Comparison of ENCODE assay signal across 1 cellular context in the genomic region with DNA sequence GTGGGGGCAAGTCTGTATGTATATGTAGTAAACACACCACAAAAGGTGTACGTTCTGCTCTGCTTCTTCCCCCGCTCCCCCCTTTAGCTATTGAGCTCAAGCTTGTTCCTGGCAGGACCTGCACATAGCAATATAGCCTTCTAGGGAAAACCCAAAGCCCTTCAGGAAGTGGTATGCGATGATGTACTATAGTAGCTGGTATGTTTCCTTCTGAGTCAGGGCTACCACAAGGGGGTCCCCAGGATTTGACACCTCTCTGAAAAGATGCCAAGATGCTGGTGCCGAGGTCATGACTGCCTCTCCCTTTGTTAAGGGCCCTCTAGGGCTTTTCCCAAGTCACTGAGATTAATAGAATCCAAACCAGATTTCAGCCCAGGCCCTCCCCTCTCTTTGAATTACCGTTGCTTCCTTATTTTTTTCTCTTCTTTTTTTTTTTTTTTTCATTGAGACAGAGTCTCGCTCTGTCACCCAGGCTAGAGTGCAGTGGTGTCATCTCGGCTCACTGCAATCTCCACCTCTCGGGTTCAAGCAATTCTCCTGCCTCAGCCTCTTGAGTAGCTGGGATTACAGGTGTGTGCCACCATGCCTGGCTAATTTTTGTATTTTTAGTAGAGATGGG.
TF ChIP-seq lines count a peak whose summit lies in the region.

No MANE protein-coding gene starts in this region.

TF ChIP-seq in WTC11, 78 proteins besides CTCF, POLR2A, EP300 and RAD21 (continued from another document):
- TF ChIP-seq KAT7 (CRISPR knock-in tag; IDR thresholded peaks at IDR 0.05; ENCODE audit: borderline replicate concordance) = no peak
- no peak for TF ChIP-seq ESRRA (CRISPR knock-in tag; IDR thresholded peaks at IDR 0.05; ENCODE audit: borderline replicate concordance)
- no peak for TF ChIP-seq ZNF416 (CRISPR knock-in tag; IDR thresholded peaks at IDR 0.05)
- TF ChIP-seq, protein P1, sequence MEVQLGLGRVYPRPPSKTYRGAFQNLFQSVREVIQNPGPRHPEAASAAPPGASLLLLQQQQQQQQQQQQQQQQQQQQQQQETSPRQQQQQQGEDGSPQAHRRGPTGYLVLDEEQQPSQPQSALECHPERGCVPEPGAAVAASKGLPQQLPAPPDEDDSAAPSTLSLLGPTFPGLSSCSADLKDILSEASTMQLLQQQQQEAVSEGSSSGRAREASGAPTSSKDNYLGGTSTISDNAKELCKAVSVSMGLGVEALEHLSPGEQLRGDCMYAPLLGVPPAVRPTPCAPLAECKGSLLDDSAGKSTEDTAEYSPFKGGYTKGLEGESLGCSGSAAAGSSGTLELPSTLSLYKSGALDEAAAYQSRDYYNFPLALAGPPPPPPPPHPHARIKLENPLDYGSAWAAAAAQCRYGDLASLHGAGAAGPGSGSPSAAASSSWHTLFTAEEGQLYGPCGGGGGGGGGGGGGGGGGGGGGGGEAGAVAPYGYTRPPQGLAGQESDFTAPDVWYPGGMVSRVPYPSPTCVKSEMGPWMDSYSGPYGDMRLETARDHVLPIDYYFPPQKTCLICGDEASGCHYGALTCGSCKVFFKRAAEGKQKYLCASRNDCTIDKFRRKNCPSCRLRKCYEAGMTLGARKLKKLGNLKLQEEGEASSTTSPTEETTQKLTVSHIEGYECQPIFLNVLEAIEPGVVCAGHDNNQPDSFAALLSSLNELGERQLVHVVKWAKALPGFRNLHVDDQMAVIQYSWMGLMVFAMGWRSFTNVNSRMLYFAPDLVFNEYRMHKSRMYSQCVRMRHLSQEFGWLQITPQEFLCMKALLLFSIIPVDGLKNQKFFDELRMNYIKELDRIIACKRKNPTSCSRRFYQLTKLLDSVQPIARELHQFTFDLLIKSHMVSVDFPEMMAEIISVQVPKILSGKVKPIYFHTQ (CRISPR knock-in tag; IDR thresholded peaks at IDR 0.05) = no peak
- TF ChIP-seq, protein P2, sequence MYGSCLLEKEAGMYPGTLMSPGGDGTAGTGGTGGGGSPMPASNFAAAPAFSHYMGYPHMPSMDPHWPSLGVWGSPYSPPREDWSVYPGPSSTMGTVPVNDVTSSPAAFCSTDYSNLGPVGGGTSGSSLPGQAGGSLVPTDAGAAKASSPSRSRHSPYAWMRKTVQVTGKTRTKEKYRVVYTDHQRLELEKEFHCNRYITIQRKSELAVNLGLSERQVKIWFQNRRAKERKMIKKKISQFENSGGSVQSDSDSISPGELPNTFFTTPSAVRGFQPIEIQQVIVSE (CRISPR knock-in tag; IDR thresholded peaks at IDR 0.05; ENCODE audit: borderline replicate concordance) = no peak
- TF ChIP-seq GRHL2 (CRISPR knock-in tag; IDR thresholded peaks at IDR 0.05; ENCODE audit: insufficient replicate concordance, severe bottlenecking) = no peak
- TF ChIP-seq, protein P3, sequence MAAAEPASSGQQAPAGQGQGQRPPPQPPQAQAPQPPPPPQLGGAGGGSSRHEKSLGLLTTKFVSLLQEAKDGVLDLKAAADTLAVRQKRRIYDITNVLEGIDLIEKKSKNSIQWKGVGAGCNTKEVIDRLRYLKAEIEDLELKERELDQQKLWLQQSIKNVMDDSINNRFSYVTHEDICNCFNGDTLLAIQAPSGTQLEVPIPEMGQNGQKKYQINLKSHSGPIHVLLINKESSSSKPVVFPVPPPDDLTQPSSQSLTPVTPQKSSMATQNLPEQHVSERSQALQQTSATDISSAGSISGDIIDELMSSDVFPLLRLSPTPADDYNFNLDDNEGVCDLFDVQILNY (CRISPR knock-in tag; IDR thresholded peaks at IDR 0.05) = no peak
- TF ChIP-seq ZNF317 (CRISPR knock-in tag; IDR thresholded peaks at IDR 0.05; ENCODE audit: borderline replicate concordance, low read depth) = no peak
- TF ChIP-seq NR1H2 (CRISPR knock-in tag; IDR thresholded peaks at IDR 0.05) = no peak
